1 cellular context compared by ENCODE assay signal in genomic region chr12:21613931-21614330, GRCh38.
TF ChIP-seq lines count a peak whose summit lies in the region.

No MANE protein-coding gene starts in this region.

TF ChIP-seq in liver, 16 proteins besides CTCF, POLR2A, EP300 and RAD21 (continued from another document):
- TF ChIP-seq ZBTB33 (IDR thresholded peaks at IDR 0.05): no peak
- peak; percentile 42 to 46 for TF ChIP-seq RXRA (IDR thresholded peaks at IDR 0.05)
